Comparison of ENCODE assay signal across 30 cellular contexts in the genomic region with DNA sequence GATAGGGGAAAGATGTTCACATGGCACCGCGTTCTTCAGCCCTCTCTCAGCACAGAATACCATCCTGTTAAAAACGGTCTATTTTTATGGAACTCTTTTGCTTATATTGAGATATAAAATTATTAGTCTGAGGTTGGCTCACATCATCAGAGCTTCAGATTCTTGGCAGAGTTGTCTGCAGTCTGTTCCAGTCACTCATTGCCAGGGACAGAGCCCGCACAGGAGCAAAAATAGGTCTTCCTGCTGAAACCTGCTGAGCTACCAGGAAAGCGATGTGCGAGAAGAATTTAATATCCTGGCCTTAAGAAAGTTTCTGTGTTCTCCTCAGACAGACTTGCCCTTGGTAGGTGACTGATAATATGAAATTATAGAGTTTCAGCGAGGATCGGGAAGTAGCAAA.
"Had no signal": no experiment of that assay in that cellular context is flagged by ENCODE, and none has a peak within 500 bp of the region (broad histone marks: within the 10 kb centered on the region; RNA-seq: fewer than 3 reads in every experiment).

No MANE protein-coding gene starts in this region.

- H3K4me3 ChIP-seq: coronary artery, dorsolateral prefrontal cortex, esophagus muscularis mucosa, gastrocnemius medialis, heart left ventricle had no signal

- H3K36me3 Mint-ChIP-seq: WTC11 had no signal

- H3K27ac Mint-ChIP-seq: activated CD4-positive, alpha-beta memory T cell treated with anti-CD3 and anti-CD28 coated beads, Interleukin-2, amount 10 ng/mL, durations not matched to agents 7 days and 5 days; activated CD4-positive, alpha-beta T cell treated with anti-CD3 and anti-CD28 coated beads, Interleukin-2, amount 10 ng/mL, durations not matched to agents 7 days and 5 days; activated naive CD8-positive, alpha-beta T cell; activated T-cell treated with anti-CD3 and anti-CD28 coated beads, Interleukin-2, amount 50 U/mL, for 24 hours; activated T-helper 17 cell treated with anti-CD3 and anti-CD28 coated beads, Interleukin-2, amount 50 U/mL, for 72 hours; dendritic cell treated with granulocyte-macrophage colony-stimulating factor and Interleukin-4, amounts not matched to agents 40 ng/mL and 50 ng/mL, for 4 days; WTC11 had no signal

- H3K27me3 ChIP-seq: brain microvascular endothelial cell, gastrocnemius medialis had no signal

- H3K27me3 Mint-ChIP-seq: activated CD4-positive, alpha-beta T cell treated with anti-CD3 and anti-CD28 coated beads, Interleukin-2, amount 10 ng/mL, durations not matched to agents 7 days and 5 days; activated naive CD8-positive, alpha-beta T cell; activated T-cell treated with anti-CD3 and anti-CD28 coated beads, Interleukin-2, amount 50 U/mL, for 24 hours; activated T-helper 17 cell treated with anti-CD3 and anti-CD28 coated beads, Interleukin-2, amount 50 U/mL, for 72 hours; central memory CD8-positive, alpha-beta T cell had no signal

- H3K4me3 Mint-ChIP-seq: activated CD4-positive, alpha-beta memory T cell treated with anti-CD3 and anti-CD28 coated beads, Interleukin-2, amount 10 ng/mL, durations not matched to agents 7 days and 5 days; activated CD4-positive, alpha-beta T cell treated with anti-CD3 and anti-CD28 coated beads, Interleukin-2, amount 10 ng/mL, durations not matched to agents 7 days and 5 days; activated naive CD8-positive, alpha-beta T cell; activated T-cell treated with anti-CD3 and anti-CD28 coated beads, Interleukin-2, amount 50 U/mL, for 24 hours; activated T-helper 17 cell treated with anti-CD3 and anti-CD28 coated beads, Interleukin-2, amount 50 U/mL, for 72 hours; central memory CD8-positive, alpha-beta T cell; dendritic cell treated with granulocyte-macrophage colony-stimulating factor and Interleukin-4, amounts not matched to agents 40 ng/mL and 50 ng/mL, for 4 days; WTC11 had no signal

- H3K4me1 ChIP-seq: foreskin keratinocyte, gastrocnemius medialis, heart left ventricle had no signal

- H3K27ac ChIP-seq: brain microvascular endothelial cell, coronary artery, dorsolateral prefrontal cortex, esophagus muscularis mucosa, foreskin keratinocyte, gastrocnemius medialis, heart left ventricle, VCaP had no signal

- H3K4me1 Mint-ChIP-seq: activated CD4-positive, alpha-beta memory T cell treated with anti-CD3 and anti-CD28 coated beads, Interleukin-2, amount 10 ng/mL, durations not matched to agents 7 days and 5 days; activated CD4-positive, alpha-beta T cell treated with anti-CD3 and anti-CD28 coated beads, Interleukin-2, amount 10 ng/mL, durations not matched to agents 7 days and 5 days; activated T-helper 17 cell treated with anti-CD3 and anti-CD28 coated beads, Interleukin-2, amount 50 U/mL, for 72 hours; central memory CD8-positive, alpha-beta T cell had no signal

- H3K9me3 ChIP-seq: esophagus muscularis mucosa, gastrocnemius medialis had no signal

- H3K9me3 Mint-ChIP-seq: activated CD4-positive, alpha-beta memory T cell treated with anti-CD3 and anti-CD28 coated beads, Interleukin-2, amount 10 ng/mL, durations not matched to agents 7 days and 5 days; activated CD4-positive, alpha-beta T cell treated with anti-CD3 and anti-CD28 coated beads, Interleukin-2, amount 10 ng/mL, durations not matched to agents 7 days and 5 days; activated T-cell treated with anti-CD3 and anti-CD28 coated beads, Interleukin-2, amount 50 U/mL, for 24 hours; central memory CD8-positive, alpha-beta T cell; WTC11 had no signal

- DNase-seq: activated CD4-positive, alpha-beta memory T cell treated with anti-CD3 and anti-CD28 coated beads, Interleukin-2, amount 10 ng/mL, durations not matched to agents 7 days and 5 days; activated CD4-positive, alpha-beta T cell treated with anti-CD3 and anti-CD28 coated beads for 1 hour; activated CD4-positive, alpha-beta T cell treated with anti-CD3 and anti-CD28 coated beads for 4 hours; activated CD4-positive, alpha-beta T cell treated with anti-CD3 and anti-CD28 coated beads, Interleukin-2, amount 10 ng/mL, durations not matched to agents 7 days and 5 days; activated CD4-positive, alpha-beta T cell treated with anti-CD3 and anti-CD28 coated beads, Interleukin-2, amount 50 U/mL, for 4 hours; activated CD8-positive, alpha-beta memory T cell treated with anti-CD3 and anti-CD28 coated beads, Interleukin-2, amount 50 U/mL, for 48 hours; activated effector memory CD4-positive, alpha-beta T cell treated with Interleukin-2 at 50 U/mL for 16 hours; activated gamma-delta T cell treated with Interleukin-2 at 50 U/mL for 16 hours; activated naive CD4-positive, alpha-beta T cell treated with anti-CD3 and anti-CD28 coated beads, Interleukin-2, amount 50 U/mL, for 16 hours; activated naive CD4-positive, alpha-beta T cell treated with Interleukin-2 at 50 U/mL for 16 hours; activated T-cell treated with anti-CD3 and anti-CD28 coated beads for 4 hours; activated T-cell treated with anti-CD3 and anti-CD28 coated beads, Interleukin-2, amount 50 U/mL, for 24 hours; amniotic stem cell; brain microvascular endothelial cell; effector memory CD4-positive, alpha-beta T cell; erythroblast; foreskin keratinocyte; gastrocnemius medialis; glutamatergic neuron; heart left ventricle; T-helper 2 cell had no signal

- H3K36me3 ChIP-seq: brain microvascular endothelial cell, esophagus muscularis mucosa, gastrocnemius medialis, heart left ventricle had no signal
